ENCODE assay signal across 15 cellular contexts in the genomic region with DNA sequence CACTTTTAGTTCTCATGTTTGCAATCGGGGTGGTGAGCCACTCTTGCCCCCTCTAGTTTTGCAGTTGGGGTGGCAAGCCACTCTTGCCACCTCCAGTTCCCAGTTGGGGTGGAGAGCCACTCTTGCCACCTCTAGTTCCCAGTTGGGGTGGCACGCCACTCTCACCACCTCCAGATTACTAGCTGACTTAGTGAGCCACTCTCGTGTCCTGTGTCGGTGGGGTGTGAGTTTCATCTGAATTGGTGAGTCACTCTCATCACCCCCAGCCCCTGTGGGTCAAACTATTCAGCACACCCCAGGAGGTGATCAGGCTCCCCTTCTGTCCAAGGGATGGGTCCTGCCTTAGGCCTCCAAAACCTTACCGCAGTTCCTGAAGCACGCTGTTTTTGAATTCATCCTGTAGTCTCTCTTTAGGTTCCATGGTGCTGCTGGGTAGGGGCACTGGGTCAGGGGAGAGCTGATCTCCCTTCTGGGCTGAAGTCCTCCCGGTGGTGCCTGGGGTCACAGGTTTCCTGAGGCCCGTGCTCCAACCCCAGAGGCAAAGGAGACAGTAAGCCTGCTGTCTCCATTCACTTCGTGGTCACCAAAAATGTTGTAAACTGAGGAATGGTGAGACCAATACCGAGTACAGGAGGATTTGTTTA.
DNase-seq lines count a peak whose midpoint lies in the region; ATAC-seq, FAIRE-seq and TF ChIP-seq lines count a peak whose summit lies in the region.
"Had no signal": no experiment of that assay in that cellular context is flagged by ENCODE, and none has a peak within 500 bp of the region (broad histone marks: within the 10 kb centered on the region; RNA-seq: fewer than 3 reads in every experiment).

No MANE protein-coding gene starts in this region.

- H3K36me3 Mint-ChIP-seq in mesothelial cell of epicardium = no peaks in the 10 kb centered on the region
- H3K36me3 Mint-ChIP-seq: activated naive CD4-positive, alpha-beta T cell treated with anti-CD3 and anti-CD28 coated beads, Interleukin-2, amount 50 U/mL, for 72 hours had no signal

- H3K79me2 ChIP-seq in Karpas-422 (ENCODE audit: low read length) (no peaks in the 10 kb centered on the region), K562 (ENCODE audit: control insufficient read depth, insufficient read depth, low read length) (no peaks in the 10 kb centered on the region)

- no TSS peak for BruUV-seq in K562 (replicated peaks; lab: Mats Ljungman, UMichigan)

- H3K36me3 ChIP-seq in Karpas-422 (ENCODE audit: insufficient read depth, low read length) (no peaks in the 10 kb centered on the region), K562 (ENCODE audit: control insufficient read depth, insufficient read depth, low read length) (no peaks in the 10 kb centered on the region), HAP-1 (replicated peaks) (no peaks in the 10 kb centered on the region)
- H3K36me3 ChIP-seq: BLaER1, spleen had no signal

- H2AFZ ChIP-seq in Karpas-422 (ENCODE audit: low read length) (no peak overlapping the region), K562 (ENCODE audit: low read depth, low read length) (peak overlapping the region; percentile 64; the same call in 1 of the 2 replicates)

- DNase-seq in Karpas-422 (peak; percentile 17), K562 (ENCODE audit: extremely low read depth in 1 of 4, low spot score in 3 of 4) (no peak), mesothelial cell of epicardium (ENCODE audit: low spot score in 2 of 2, unreplicated experiment in 2 of 2) (no peak), SW480 (ENCODE audit: low spot score) (no peak), HAP-1 (ENCODE audit: low spot score in 2 of 2) (no peak)
- DNase-seq in stimulated activated naive CD8-positive, alpha-beta T cell treated with anti-CD3 and anti-CD28 coated beads, Interleukin-15, Interleukin-2, amounts not matched to agents 100 U/mL and 50 U/mL, for 24 hours = no peak
- no peak for DNase-seq in stimulated activated CD4-positive, alpha-beta T cell treated with anti-CD3 and anti-CD28 coated beads, Interleukin-1b, Interleukin-23, amount 100 ng/mL, for 48 hours
- DNase-seq: KBM-7, NCI-H146, NCI-H524 treated with DMSO at 0.1 percent for 48 hours, spleen had no signal

- peak overlapping the region; percentile 44 for H3K27ac Mint-ChIP-seq in mesothelial cell of epicardium
- H3K27ac Mint-ChIP-seq: activated naive CD4-positive, alpha-beta T cell treated with anti-CD3 and anti-CD28 coated beads, Interleukin-2, amount 50 U/mL, for 72 hours; HFFc6 had no signal

- in situ Hi-C loops in K562 (cut with MboI) = no loop called here
- in situ Hi-C loops in HAP-1 (cut with MboI; ENCODE audit: low sequenced_read_pairs) = no loop called here

- no peaks in the 10 kb centered on the region for H3K9me2 ChIP-seq in Karpas-422 (replicated peaks; ENCODE audit: insufficient read depth, low read length)

- whole genome bisulfite sequencing in K562 (ENCODE audit: insufficient coverage, low coverage, missing lambda C conversion rate) = 2% methylated on average over 10 of the region's 10 CpGs

- no peak overlapping the region for H3K4me3 ChIP-seq in Karpas-422 (ENCODE audit: low read length)
- H3K4me3 ChIP-seq in K562 = no peak overlapping the region
- H3K4me3 ChIP-seq in HAP-1 = no peak overlapping the region
- H3K4me3 ChIP-seq: BLaER1 had no signal

- H3K27me3 ChIP-seq in Karpas-422 (ENCODE audit: low read length) (no peaks in the 10 kb centered on the region), K562 (ENCODE audit: control insufficient read depth in 2 of 2, insufficient read depth in 2 of 2, low read length in 2 of 2) (0 out of 5 replicates have a peak, but pooled peaks cover 0 to 4% of the 10 kb centered on the region in 2 experiments), HAP-1 (ENCODE audit: low read depth) (no peaks in the 10 kb centered on the region; the same call in 1 of the 2 replicates)
- H3K27me3 ChIP-seq: BLaER1, spleen had no signal

- CTCF ChIA-PET in K562 (lab: Yijun Ruan, JAX; ENCODE audit: low intra/inter-chr PET ratio) = no interaction called here

- peaks cover 27% of the 10 kb centered on the region for H3K4me1 ChIP-seq in Karpas-422 (ENCODE audit: low read length)
- no peaks in the 10 kb centered on the region for H3K4me1 ChIP-seq in K562 (replicated peaks in 1 of 2; ENCODE audit: control insufficient read depth in 2 of 2, insufficient read depth in 2 of 2, low read length in 2 of 2)
- no peaks in the 10 kb centered on the region for H3K4me1 ChIP-seq in HAP-1

- TF ChIP-seq EP300 in K562 (IDR thresholded peaks at IDR 0.05; ENCODE audit: low read length) = no peak

- H3K4me3 Mint-ChIP-seq in mesothelial cell of epicardium = no peak overlapping the region
- H3K4me3 Mint-ChIP-seq: HFFc6 had no signal

- H3K4me1 Mint-ChIP-seq in mesothelial cell of epicardium = peaks cover 4% of the 10 kb centered on the region

- no peak overlapping the region for H3K4me2 ChIP-seq in Karpas-422 (ENCODE audit: low read depth, low read length, poor library complexity, severe bottlenecking)
- no peak overlapping the region for H3K4me2 ChIP-seq in K562 (ENCODE audit: insufficient read depth, low read length)

- no peak for TF ChIP-seq POLR2A in K562 (conservative IDR thresholded peaks at IDR 0.05)

- TF ChIP-seq CTCF in K562 (IDR thresholded peaks at IDR 0.05 in 2 of 3, conservative IDR thresholded peaks at IDR 0.05 in 1 of 3; ENCODE audit: insufficient read depth in 2 of 3, low read depth in 1 of 3, low read length in 3 of 3) (no peak), mesothelial cell of epicardium (IDR thresholded peaks at IDR 0.05; ENCODE audit: unreplicated experiment) (no peak)

- peak; percentile 18; the same call in 1 of the 3 replicates for ATAC-seq in K562
- ATAC-seq in stimulated activated naive CD8-positive, alpha-beta T cell treated with anti-CD3 and anti-CD28 coated beads, Interleukin-15, Interleukin-2, amounts not matched to agents 100 U/mL and 50 U/mL, for 24 hours = peak; percentile 14
- no peak for ATAC-seq in GM21786 (IDR thresholded peaks at IDR 0.05; ENCODE audit: unreplicated experiment)
- ATAC-seq: activated naive CD4-positive, alpha-beta T cell treated with anti-CD3 and anti-CD28 coated beads, Interleukin-2, amount 50 U/mL, for 72 hours had no signal

- no peak overlapping the region for H3K27ac ChIP-seq in Karpas-422 (ENCODE audit: low read length)
- H3K27ac ChIP-seq in K562 (ENCODE audit: extremely low read depth, low read depth, low read length) = no peak overlapping the region
- H3K27ac ChIP-seq: spleen had no signal

- H4K20me1 ChIP-seq in Karpas-422 (ENCODE audit: insufficient read depth, low read depth, low read length) = no peaks in the 10 kb centered on the region
- H4K20me1 ChIP-seq in K562 (replicated peaks; ENCODE audit: control insufficient read depth, insufficient read depth, low read length) = no peaks in the 10 kb centered on the region
- H4K20me1 ChIP-seq: BLaER1 had no signal

- intact Hi-C loops in K562 (cut with micrococcal nuclease) = no loop called here

- FAIRE-seq in K562 (lab: Jason Lieb, UNC) = no peak

- no peaks in the 10 kb centered on the region for H3K9me3 Mint-ChIP-seq in mesothelial cell of epicardium
- H3K9me3 Mint-ChIP-seq: HFFc6 had no signal

- no peak for TF ChIP-seq RAD21 in K562 (CRISPR knock-in tag; conservative IDR thresholded peaks at IDR 0.05 in 1 of 2, IDR thresholded peaks at IDR 0.05 in 1 of 2)

- no peaks in the 10 kb centered on the region for H3K9me1 ChIP-seq in K562 (ENCODE audit: control insufficient read depth, insufficient read depth, low read length)

- H3K27me3 Mint-ChIP-seq in mesothelial cell of epicardium (ENCODE audit: low read depth) = peaks cover 3% of the 10 kb centered on the region

- H3K9me3 ChIP-seq in Karpas-422 (ENCODE audit: low read length) (no peaks in the 10 kb centered on the region), K562 (replicated peaks; ENCODE audit: control insufficient read depth, insufficient read depth, low read depth, low read length) (no peaks in the 10 kb centered on the region), HAP-1 (no peaks in the 10 kb centered on the region)
- H3K9me3 ChIP-seq: BLaER1, spleen had no signal

- H3K9ac ChIP-seq in Karpas-422 (ENCODE audit: low read length) (no peak overlapping the region), K562 (ENCODE audit: insufficient read depth in 1 of 2, low read depth in 2 of 2, low read length in 2 of 2) (no peak overlapping the region; a peak in 1 of 4 replicates)

- POLR2A ChIA-PET in K562 (lab: Yijun Ruan, JAX) = interaction anchor here (0.6 kb wide), 1 partner anchor 524 kb away, joined by 3 read pairs; no protein-coding TSS in a partner anchor

TF ChIP-seq in K562, 482 proteins besides CTCF, POLR2A, EP300 and RAD21:
- TF ChIP-seq HNRNPK (IDR thresholded peaks at IDR 0.05; ENCODE audit: low read depth, low read length, poor library complexity, severe bottlenecking) (no peak), CEBPB (tag; IDR thresholded peaks at IDR 0.05) (no peak), ZNF41 (CRISPR knock-in tag; conservative IDR thresholded peaks at IDR 0.05) (no peak)
- TF ChIP-seq, protein P1, sequence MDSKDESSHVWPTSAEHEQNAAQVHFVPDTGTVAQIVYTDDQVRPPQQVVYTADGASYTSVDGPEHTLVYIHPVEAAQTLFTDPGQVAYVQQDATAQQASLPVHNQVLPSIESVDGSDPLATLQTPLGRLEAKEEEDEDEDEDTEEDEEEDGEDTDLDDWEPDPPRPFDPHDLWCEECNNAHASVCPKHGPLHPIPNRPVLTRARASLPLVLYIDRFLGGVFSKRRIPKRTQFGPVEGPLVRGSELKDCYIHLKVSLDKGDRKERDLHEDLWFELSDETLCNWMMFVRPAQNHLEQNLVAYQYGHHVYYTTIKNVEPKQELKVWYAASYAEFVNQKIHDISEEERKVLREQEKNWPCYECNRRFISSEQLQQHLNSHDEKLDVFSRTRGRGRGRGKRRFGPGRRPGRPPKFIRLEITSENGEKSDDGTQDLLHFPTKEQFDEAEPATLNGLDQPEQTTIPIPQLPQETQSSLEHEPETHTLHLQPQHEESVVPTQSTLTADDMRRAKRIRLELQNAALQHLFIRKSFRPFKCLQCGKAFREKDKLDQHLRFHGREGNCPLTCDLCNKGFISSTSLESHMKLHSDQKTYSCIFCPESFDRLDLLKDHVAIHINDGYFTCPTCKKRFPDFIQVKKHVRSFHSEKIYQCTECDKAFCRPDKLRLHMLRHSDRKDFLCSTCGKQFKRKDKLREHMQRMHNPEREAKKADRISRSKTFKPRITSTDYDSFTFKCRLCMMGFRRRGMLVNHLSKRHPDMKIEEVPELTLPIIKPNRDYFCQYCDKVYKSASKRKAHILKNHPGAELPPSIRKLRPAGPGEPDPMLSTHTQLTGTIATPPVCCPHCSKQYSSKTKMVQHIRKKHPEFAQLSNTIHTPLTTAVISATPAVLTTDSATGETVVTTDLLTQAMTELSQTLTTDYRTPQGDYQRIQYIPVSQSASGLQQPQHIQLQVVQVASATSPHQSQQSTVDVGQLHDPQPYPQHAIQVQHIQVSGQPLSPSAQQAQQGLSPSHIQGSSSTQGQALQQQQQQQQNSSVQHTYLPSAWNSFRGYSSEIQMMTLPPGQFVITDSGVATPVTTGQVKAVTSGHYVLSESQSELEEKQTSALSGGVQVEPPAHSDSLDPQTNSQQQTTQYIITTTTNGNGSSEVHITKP (IDR thresholded peaks at IDR 0.05; ENCODE audit: partially characterized antibody) = peak; percentile 62
